In genomic region chr19:8505680-8506401, GRCh38 we compare ENCODE assay signal across 1 cellular context.
TF ChIP-seq lines count a peak whose summit lies in the region.

No MANE protein-coding gene starts in this region.

TF ChIP-seq in HepG2, 621 proteins besides CTCF, POLR2A, EP300 and RAD21 (continued from another document and continues in another):
- TF ChIP-seq, protein P1, sequence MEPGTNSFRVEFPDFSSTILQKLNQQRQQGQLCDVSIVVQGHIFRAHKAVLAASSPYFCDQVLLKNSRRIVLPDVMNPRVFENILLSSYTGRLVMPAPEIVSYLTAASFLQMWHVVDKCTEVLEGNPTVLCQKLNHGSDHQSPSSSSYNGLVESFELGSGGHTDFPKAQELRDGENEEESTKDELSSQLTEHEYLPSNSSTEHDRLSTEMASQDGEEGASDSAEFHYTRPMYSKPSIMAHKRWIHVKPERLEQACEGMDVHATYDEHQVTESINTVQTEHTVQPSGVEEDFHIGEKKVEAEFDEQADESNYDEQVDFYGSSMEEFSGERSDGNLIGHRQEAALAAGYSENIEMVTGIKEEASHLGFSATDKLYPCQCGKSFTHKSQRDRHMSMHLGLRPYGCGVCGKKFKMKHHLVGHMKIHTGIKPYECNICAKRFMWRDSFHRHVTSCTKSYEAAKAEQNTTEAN (CRISPR knock-in tag; conservative IDR thresholded peaks at IDR 0.05), result no peak
- TF ChIP-seq, protein P2, sequence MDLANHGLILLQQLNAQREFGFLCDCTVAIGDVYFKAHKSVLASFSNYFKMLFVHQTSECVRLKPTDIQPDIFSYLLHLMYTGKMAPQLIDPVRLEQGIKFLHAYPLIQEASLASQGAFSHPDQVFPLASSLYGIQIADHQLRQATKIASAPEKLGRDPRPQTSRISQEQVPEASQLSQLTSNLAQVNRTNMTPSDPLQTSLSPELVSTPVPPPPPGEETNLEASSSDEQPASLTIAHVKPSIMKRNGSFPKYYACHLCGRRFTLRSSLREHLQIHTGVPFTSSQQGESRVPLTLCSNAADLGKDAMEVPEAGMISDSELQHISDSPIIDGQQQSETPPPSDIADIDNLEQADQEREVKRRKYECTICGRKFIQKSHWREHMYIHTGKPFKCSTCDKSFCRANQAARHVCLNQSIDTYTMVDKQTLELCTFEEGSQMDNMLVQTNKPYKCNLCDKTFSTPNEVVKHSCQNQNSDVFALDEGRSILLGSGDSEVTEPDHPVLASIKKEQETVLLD (CRISPR knock-in tag; IDR thresholded peaks at IDR 0.05; ENCODE audit: low read depth), result no peak
- no peak for TF ChIP-seq SMAD9 (CRISPR knock-in tag; IDR thresholded peaks at IDR 0.05)
- no peak for TF ChIP-seq JDP2 (CRISPR knock-in tag; IDR thresholded peaks at IDR 0.05; ENCODE audit: borderline replicate concordance)
- no peak for TF ChIP-seq SMYD3 (CRISPR knock-in tag; IDR thresholded peaks at IDR 0.05)
- TF ChIP-seq RAD51 (IDR thresholded peaks at IDR 0.05; ENCODE audit: borderline replicate concordance), result no peak
- TF ChIP-seq, protein P3, sequence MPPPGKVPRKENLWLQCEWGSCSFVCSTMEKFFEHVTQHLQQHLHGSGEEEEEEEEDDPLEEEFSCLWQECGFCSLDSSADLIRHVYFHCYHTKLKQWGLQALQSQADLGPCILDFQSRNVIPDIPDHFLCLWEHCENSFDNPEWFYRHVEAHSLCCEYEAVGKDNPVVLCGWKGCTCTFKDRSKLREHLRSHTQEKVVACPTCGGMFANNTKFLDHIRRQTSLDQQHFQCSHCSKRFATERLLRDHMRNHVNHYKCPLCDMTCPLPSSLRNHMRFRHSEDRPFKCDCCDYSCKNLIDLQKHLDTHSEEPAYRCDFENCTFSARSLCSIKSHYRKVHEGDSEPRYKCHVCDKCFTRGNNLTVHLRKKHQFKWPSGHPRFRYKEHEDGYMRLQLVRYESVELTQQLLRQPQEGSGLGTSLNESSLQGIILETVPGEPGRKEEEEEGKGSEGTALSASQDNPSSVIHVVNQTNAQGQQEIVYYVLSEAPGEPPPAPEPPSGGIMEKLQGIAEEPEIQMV (CRISPR knock-in tag; IDR thresholded peaks at IDR 0.05; ENCODE audit: low read depth), result no peak
- TF ChIP-seq, protein P4, sequence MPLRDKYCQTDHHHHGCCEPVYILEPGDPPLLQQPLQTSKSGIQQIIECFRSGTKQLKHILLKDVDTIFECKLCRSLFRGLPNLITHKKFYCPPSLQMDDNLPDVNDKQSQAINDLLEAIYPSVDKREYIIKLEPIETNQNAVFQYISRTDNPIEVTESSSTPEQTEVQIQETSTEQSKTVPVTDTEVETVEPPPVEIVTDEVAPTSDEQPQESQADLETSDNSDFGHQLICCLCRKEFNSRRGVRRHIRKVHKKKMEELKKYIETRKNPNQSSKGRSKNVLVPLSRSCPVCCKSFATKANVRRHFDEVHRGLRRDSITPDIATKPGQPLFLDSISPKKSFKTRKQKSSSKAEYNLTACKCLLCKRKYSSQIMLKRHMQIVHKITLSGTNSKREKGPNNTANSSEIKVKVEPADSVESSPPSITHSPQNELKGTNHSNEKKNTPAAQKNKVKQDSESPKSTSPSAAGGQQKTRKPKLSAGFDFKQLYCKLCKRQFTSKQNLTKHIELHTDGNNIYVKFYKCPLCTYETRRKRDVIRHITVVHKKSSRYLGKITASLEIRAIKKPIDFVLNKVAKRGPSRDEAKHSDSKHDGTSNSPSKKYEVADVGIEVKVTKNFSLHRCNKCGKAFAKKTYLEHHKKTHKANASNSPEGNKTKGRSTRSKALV (CRISPR knock-in tag; IDR thresholded peaks at IDR 0.05), result peak; percentile 91
- TF ChIP-seq, protein P5, sequence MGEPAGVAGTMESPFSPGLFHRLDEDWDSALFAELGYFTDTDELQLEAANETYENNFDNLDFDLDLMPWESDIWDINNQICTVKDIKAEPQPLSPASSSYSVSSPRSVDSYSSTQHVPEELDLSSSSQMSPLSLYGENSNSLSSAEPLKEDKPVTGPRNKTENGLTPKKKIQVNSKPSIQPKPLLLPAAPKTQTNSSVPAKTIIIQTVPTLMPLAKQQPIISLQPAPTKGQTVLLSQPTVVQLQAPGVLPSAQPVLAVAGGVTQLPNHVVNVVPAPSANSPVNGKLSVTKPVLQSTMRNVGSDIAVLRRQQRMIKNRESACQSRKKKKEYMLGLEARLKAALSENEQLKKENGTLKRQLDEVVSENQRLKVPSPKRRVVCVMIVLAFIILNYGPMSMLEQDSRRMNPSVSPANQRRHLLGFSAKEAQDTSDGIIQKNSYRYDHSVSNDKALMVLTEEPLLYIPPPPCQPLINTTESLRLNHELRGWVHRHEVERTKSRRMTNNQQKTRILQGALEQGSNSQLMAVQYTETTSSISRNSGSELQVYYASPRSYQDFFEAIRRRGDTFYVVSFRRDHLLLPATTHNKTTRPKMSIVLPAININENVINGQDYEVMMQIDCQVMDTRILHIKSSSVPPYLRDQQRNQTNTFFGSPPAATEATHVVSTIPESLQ (CRISPR knock-in tag; conservative IDR thresholded peaks at IDR 0.05), result no peak
- TF ChIP-seq, protein P6, sequence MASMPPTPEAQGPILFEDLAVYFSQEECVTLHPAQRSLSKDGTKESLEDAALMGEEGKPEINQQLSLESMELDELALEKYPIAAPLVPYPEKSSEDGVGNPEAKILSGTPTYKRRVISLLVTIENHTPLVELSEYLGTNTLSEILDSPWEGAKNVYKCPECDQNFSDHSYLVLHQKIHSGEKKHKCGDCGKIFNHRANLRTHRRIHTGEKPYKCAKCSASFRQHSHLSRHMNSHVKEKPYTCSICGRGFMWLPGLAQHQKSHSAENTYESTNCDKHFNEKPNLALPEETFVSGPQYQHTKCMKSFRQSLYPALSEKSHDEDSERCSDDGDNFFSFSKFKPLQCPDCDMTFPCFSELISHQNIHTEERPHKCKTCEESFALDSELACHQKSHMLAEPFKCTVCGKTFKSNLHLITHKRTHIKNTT (CRISPR knock-in tag; IDR thresholded peaks at IDR 0.05), result no peak
- TF ChIP-seq ZNF367 (CRISPR knock-in tag; IDR thresholded peaks at IDR 0.05; ENCODE audit: borderline replicate concordance), result no peak
- peak; percentile 43; the same call in 1 of the 2 replicates for TF ChIP-seq SALL2 (CRISPR knock-in tag; IDR thresholded peaks at IDR 0.05)
- TF ChIP-seq ZNF547 (CRISPR knock-in tag; IDR thresholded peaks at IDR 0.05), result no peak
- TF ChIP-seq, protein P7, sequence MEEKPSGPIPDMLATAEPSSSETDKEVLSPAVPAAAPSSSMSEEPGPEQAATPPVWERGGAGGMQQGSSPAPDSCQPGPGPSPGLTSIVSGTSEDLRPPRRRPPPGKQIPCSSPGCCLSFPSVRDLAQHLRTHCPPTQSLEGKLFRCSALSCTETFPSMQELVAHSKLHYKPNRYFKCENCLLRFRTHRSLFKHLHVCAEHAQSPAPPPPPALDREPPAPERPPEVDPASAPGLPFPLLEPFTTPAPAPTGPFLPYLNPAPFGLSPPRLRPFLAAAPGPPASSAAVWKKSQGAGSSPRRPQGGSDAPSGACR (CRISPR knock-in tag; IDR thresholded peaks at IDR 0.05), result 0 out of 2 replicates have a peak, but pooled peaks have one; percentile 50
- no peak for TF ChIP-seq HOMEZ (CRISPR knock-in tag; IDR thresholded peaks at IDR 0.05; ENCODE audit: low read depth)
- TF ChIP-seq, protein P8, sequence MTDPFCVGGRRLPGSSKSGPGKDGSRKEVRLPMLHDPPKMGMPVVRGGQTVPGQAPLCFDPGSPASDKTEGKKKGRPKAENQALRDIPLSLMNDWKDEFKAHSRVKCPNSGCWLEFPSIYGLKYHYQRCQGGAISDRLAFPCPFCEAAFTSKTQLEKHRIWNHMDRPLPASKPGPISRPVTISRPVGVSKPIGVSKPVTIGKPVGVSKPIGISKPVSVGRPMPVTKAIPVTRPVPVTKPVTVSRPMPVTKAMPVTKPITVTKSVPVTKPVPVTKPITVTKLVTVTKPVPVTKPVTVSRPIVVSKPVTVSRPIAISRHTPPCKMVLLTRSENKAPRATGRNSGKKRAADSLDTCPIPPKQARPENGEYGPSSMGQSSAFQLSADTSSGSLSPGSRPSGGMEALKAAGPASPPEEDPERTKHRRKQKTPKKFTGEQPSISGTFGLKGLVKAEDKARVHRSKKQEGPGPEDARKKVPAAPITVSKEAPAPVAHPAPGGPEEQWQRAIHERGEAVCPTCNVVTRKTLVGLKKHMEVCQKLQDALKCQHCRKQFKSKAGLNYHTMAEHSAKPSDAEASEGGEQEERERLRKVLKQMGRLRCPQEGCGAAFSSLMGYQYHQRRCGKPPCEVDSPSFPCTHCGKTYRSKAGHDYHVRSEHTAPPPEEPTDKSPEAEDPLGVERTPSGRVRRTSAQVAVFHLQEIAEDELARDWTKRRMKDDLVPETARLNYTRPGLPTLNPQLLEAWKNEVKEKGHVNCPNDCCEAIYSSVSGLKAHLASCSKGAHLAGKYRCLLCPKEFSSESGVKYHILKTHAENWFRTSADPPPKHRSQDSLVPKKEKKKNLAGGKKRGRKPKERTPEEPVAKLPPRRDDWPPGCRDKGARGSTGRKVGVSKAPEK (CRISPR knock-in tag; IDR thresholded peaks at IDR 0.05; ENCODE audit: borderline replicate concordance), result no peak
- TF ChIP-seq ZNF746 (CRISPR knock-in tag; IDR thresholded peaks at IDR 0.05), result no peak
- peak; percentile 75; the same call in 1 of the 2 replicates for TF ChIP-seq KDM5B (CRISPR knock-in tag; IDR thresholded peaks at IDR 0.05; ENCODE audit: borderline replicate concordance)
- TF ChIP-seq, protein P9, sequence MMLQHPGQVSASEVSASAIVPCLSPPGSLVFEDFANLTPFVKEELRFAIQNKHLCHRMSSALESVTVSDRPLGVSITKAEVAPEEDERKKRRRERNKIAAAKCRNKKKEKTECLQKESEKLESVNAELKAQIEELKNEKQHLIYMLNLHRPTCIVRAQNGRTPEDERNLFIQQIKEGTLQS (CRISPR knock-in tag; IDR thresholded peaks at IDR 0.05), result no peak
- TF ChIP-seq, protein P10, sequence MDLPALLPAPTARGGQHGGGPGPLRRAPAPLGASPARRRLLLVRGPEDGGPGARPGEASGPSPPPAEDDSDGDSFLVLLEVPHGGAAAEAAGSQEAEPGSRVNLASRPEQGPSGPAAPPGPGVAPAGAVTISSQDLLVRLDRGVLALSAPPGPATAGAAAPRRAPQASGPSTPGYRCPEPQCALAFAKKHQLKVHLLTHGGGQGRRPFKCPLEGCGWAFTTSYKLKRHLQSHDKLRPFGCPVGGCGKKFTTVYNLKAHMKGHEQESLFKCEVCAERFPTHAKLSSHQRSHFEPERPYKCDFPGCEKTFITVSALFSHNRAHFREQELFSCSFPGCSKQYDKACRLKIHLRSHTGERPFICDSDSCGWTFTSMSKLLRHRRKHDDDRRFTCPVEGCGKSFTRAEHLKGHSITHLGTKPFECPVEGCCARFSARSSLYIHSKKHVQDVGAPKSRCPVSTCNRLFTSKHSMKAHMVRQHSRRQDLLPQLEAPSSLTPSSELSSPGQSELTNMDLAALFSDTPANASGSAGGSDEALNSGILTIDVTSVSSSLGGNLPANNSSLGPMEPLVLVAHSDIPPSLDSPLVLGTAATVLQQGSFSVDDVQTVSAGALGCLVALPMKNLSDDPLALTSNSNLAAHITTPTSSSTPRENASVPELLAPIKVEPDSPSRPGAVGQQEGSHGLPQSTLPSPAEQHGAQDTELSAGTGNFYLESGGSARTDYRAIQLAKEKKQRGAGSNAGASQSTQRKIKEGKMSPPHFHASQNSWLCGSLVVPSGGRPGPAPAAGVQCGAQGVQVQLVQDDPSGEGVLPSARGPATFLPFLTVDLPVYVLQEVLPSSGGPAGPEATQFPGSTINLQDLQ (CRISPR knock-in tag; IDR thresholded peaks at IDR 0.05), result no peak
- TF ChIP-seq SIX4 (CRISPR knock-in tag; IDR thresholded peaks at IDR 0.05), result no peak; the same call in 1 of the 2 replicates
- TF ChIP-seq ZNF33A (CRISPR knock-in tag; IDR thresholded peaks at IDR 0.05; ENCODE audit: borderline replicate concordance), result no peak
- TF ChIP-seq GTF3A (CRISPR knock-in tag; conservative IDR thresholded peaks at IDR 0.05), result no peak
- TF ChIP-seq RXRB (CRISPR knock-in tag; IDR thresholded peaks at IDR 0.05; ENCODE audit: borderline replicate concordance), result peak; percentile 7; the same call in 1 of the 2 replicates
- TF ChIP-seq ZNF678 (CRISPR knock-in tag; IDR thresholded peaks at IDR 0.05), result no peak
- TF ChIP-seq ZNF691 (CRISPR knock-in tag; IDR thresholded peaks at IDR 0.05; ENCODE audit: borderline replicate concordance, low read depth), result no peak; the same call in 1 of the 2 replicates
- TF ChIP-seq, protein P11, sequence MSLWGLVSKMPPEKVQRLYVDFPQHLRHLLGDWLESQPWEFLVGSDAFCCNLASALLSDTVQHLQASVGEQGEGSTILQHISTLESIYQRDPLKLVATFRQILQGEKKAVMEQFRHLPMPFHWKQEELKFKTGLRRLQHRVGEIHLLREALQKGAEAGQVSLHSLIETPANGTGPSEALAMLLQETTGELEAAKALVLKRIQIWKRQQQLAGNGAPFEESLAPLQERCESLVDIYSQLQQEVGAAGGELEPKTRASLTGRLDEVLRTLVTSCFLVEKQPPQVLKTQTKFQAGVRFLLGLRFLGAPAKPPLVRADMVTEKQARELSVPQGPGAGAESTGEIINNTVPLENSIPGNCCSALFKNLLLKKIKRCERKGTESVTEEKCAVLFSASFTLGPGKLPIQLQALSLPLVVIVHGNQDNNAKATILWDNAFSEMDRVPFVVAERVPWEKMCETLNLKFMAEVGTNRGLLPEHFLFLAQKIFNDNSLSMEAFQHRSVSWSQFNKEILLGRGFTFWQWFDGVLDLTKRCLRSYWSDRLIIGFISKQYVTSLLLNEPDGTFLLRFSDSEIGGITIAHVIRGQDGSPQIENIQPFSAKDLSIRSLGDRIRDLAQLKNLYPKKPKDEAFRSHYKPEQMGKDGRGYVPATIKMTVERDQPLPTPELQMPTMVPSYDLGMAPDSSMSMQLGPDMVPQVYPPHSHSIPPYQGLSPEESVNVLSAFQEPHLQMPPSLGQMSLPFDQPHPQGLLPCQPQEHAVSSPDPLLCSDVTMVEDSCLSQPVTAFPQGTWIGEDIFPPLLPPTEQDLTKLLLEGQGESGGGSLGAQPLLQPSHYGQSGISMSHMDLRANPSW (CRISPR knock-in tag; IDR thresholded peaks at IDR 0.05; ENCODE audit: borderline replicate concordance), result no peak
- no peak for TF ChIP-seq HMG20B (CRISPR knock-in tag; conservative IDR thresholded peaks at IDR 0.05)
- no peak for TF ChIP-seq ZNF83 (CRISPR knock-in tag; IDR thresholded peaks at IDR 0.05; ENCODE audit: borderline replicate concordance)
